Comparison of ENCODE assay signal across 24 cellular contexts in the genomic region with DNA sequence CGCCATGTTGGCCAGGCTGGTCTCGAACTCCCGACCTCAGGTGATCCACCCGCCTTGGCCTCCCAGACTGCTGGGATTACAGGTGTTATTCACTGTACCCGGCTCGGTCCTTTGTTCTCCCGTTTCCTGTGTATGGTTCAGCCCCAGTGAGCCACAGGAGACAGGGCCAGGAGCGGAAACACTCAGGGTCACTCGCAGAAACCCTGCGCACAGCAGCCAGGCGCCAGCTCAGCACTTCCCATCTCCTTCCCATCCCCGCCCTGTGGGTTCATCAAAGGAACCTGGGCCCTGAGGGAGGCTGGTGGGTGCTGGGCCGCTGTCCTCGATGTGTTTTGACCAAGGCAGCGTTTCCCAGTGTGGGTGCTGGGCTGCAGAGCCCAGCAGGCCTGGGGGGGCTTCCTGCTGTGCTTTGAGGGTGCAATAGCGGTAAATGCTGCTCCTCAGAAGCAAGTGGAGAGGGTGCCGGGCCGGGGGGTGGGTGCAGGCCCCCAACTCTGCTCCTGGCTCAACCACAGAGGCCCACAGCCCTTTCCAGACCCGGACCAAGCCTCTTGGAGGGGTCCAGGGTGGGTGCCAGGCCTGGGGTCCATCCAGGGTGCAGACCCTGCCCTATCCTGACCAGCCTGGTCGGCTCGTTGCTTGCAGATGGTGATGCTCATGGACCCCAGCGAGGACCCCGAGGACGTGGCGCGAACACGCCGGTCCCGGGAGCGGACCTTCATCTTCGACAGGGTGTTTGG. TPM values are rescaled to one million over a fixed set of nuclear protein-coding genes. Genes with fewer than 3 reads are reported as not detected.
DNase-seq lines count a peak whose midpoint lies in the region; ATAC-seq, FAIRE-seq and TF ChIP-seq lines count a peak whose summit lies in the region.
"Had no signal": no experiment of that assay in that cellular context is flagged by ENCODE, and none has a peak within 500 bp of the region (broad histone marks: within the 10 kb centered on the region; RNA-seq: fewer than 3 reads in every experiment).

No MANE protein-coding gene starts in this region.

- peak; percentile 40 for ATAC-seq in sciatic nerve
- ATAC-seq: PC-3 had no signal

- no peak overlapping the region for H3K4me2 ChIP-seq in endothelial cell of umbilical vein (ENCODE audit: insufficient read depth, low read length)

- H4K20me1 ChIP-seq in endothelial cell of umbilical vein (replicated peaks; ENCODE audit: control insufficient read depth, extremely low read depth, insufficient read depth, low read length) = no peaks in the 10 kb centered on the region

- BruUV-seq in endothelial cell of umbilical vein (replicated peaks; lab: Mats Ljungman, UMichigan) = no TSS peak

- H3K9ac ChIP-seq in endothelial cell of umbilical vein (replicated peaks; ENCODE audit: extremely low read depth, insufficient read depth, low read length) = no peak overlapping the region

- TF ChIP-seq CTCF in endothelial cell of umbilical vein (IDR thresholded peaks at IDR 0.05; ENCODE audit: extremely low read depth in 1 of 2, insufficient read depth in 1 of 2, low read depth in 1 of 2, low read length in 2 of 2) = no peak

- no peak overlapping the region for H3K27ac Mint-ChIP-seq in activated CD4-positive, alpha-beta T cell treated with anti-CD3 and anti-CD28 coated beads, Interleukin-2, amount 10 ng/mL, durations not matched to agents 7 days and 5 days
- H3K27ac Mint-ChIP-seq: IgD-negative memory B cell had no signal

- no peak overlapping the region for H3K4me3 Mint-ChIP-seq in activated CD4-positive, alpha-beta T cell treated with anti-CD3 and anti-CD28 coated beads, Interleukin-2, amount 10 ng/mL, durations not matched to agents 7 days and 5 days
- H3K4me3 Mint-ChIP-seq: IgD-negative memory B cell had no signal

- no peaks in the 10 kb centered on the region for H3K27me3 ChIP-seq in endothelial cell of umbilical vein (ENCODE audit: control insufficient read depth in 2 of 2, insufficient read depth in 2 of 2, low read length in 2 of 2)
- H3K27me3 ChIP-seq: cardiac muscle cell, neutrophil, SJCRH30, uterus had no signal

- peak; percentile 83 for FAIRE-seq in endothelial cell of umbilical vein (lab: Jason Lieb, UNC)

- H3K9me3 ChIP-seq in endothelial cell of umbilical vein (replicated peaks; ENCODE audit: control insufficient read depth, insufficient read depth, low read length) = no peaks in the 10 kb centered on the region
- H3K9me3 ChIP-seq: neutrophil, SJCRH30, uterus had no signal

- CTCF ChIA-PET in endothelial cell of umbilical vein (lab: Charles Lee) = interaction anchor here (1.0 to 1.6 kb wide), 3 partner anchors 12 to 81 kb away, joined by 3 to 8 read pairs (median 5); no protein-coding TSS in a partner anchor
- CTCF ChIA-PET in activated CD4-positive, alpha-beta T cell treated with anti-CD3 and anti-CD28 coated beads, Interleukin-2, amount 10 ng/mL, durations not matched to agents 7 days and 5 days (lab: Charles Lee) = interaction anchor here (0.6 to 1.4 kb wide), 2 partner anchors 32 to 43 kb away, joined by 3 to 4 read pairs; no protein-coding TSS in a partner anchor

- H3K27ac ChIP-seq in endothelial cell of umbilical vein (ENCODE audit: insufficient read depth, low read depth, low read length) = no peak overlapping the region
- H3K27ac ChIP-seq: 22Rv1, cardiac muscle cell, HL-60, neutrophil, SJCRH30, uterus, WERI-Rb-1 had no signal

- peaks cover 4% of the 10 kb centered on the region for H3K4me1 ChIP-seq in endothelial cell of umbilical vein (ENCODE audit: control insufficient read depth, extremely low read depth, insufficient read depth, low read length)
- H3K4me1 ChIP-seq: SJCRH30, uterus had no signal

- no peak overlapping the region for H3K4me3 ChIP-seq in endothelial cell of umbilical vein (replicated peaks in 1 of 3; ENCODE audit: insufficient read depth in 1 of 3, low read depth in 1 of 3, low read length in 3 of 3)
- H3K4me3 ChIP-seq: cardiac muscle cell, SJCRH30, uterus had no signal

- H3K9me3 Mint-ChIP-seq in activated CD4-positive, alpha-beta T cell treated with anti-CD3 and anti-CD28 coated beads, Interleukin-2, amount 10 ng/mL, durations not matched to agents 7 days and 5 days = no peaks in the 10 kb centered on the region
- H3K9me3 Mint-ChIP-seq: IgD-negative memory B cell had no signal

- POLR2A ChIA-PET in endothelial cell of umbilical vein (lab: Charles Lee) = interaction anchor here (1.0 kb wide), 1 partner anchor 34 kb away, joined by 10 read pairs; no protein-coding TSS in a partner anchor
- POLR2A ChIA-PET in activated CD4-positive, alpha-beta T cell treated with anti-CD3 and anti-CD28 coated beads, Interleukin-2, amount 10 ng/mL, durations not matched to agents 7 days and 5 days (lab: Charles Lee) = no interaction called here

- H3K4me1 Mint-ChIP-seq in activated CD4-positive, alpha-beta T cell treated with anti-CD3 and anti-CD28 coated beads, Interleukin-2, amount 10 ng/mL, durations not matched to agents 7 days and 5 days = no peaks in the 10 kb centered on the region

- no peaks in the 10 kb centered on the region for H3K9me1 ChIP-seq in endothelial cell of umbilical vein (replicated peaks; ENCODE audit: control insufficient read depth, extremely low read depth, insufficient read depth, low read length)

- no peaks in the 10 kb centered on the region for H3K27me3 Mint-ChIP-seq in activated CD4-positive, alpha-beta T cell treated with anti-CD3 and anti-CD28 coated beads, Interleukin-2, amount 10 ng/mL, durations not matched to agents 7 days and 5 days
- H3K27me3 Mint-ChIP-seq: IgD-negative memory B cell had no signal

- DNase-seq in DMS53 (lab: John Stamatoyannopoulos, UW) (peak; percentile 38), DMS53 treated with DMSO at 0.1 percent for 48 hours (lab: John Stamatoyannopoulos, UW; ENCODE audit: unreplicated experiment) (no peak), endothelial cell of umbilical vein (ENCODE audit: low read depth, low spot score) (peak; percentile 80), left kidney (ENCODE audit: low read depth, low spot score) (peak; percentile 36), sciatic nerve (ENCODE audit: low spot score) (no peak), ecto neural progenitor cell (ENCODE audit: low spot score) (no peak)
- no peak for DNase-seq in activated T-cell treated with anti-CD3 and anti-CD28 coated beads, Interleukin-2, amount 50 U/mL, for 48 hours
- DNase-seq in activated CD4-positive, alpha-beta T cell treated with anti-CD3 and anti-CD28 coated beads, Interleukin-2, amount 10 ng/mL, durations not matched to agents 7 days and 5 days = no peak
- DNase-seq: activated CD4-positive, alpha-beta T cell treated with anti-CD3 and anti-CD28 coated beads, Interleukin-2, amount 50 U/mL, for 48 hours; amniotic stem cell; erythroblast; NCI-H1436; PC-3; SJCRH30; stimulated activated CD4-positive, alpha-beta T cell treated with anti-CD3 and anti-CD28 coated beads, Interleukin-15, amount 100 ng/mL, for 24 hours; substantia nigra; T-helper 2 cell; WERI-Rb-1 had no signal

- dilution Hi-C loops in endothelial cell of umbilical vein (cut with MboI; ENCODE audit: extremely low pct_ligation_motif_present, low sequenced_read_pairs) = no loop called here

- H3K36me3 Mint-ChIP-seq in activated CD4-positive, alpha-beta T cell treated with anti-CD3 and anti-CD28 coated beads, Interleukin-2, amount 10 ng/mL, durations not matched to agents 7 days and 5 days (ENCODE audit: low read depth) = no peaks in the 10 kb centered on the region
- H3K36me3 Mint-ChIP-seq: IgD-negative memory B cell had no signal

- no peaks in the 10 kb centered on the region for H3K79me2 ChIP-seq in endothelial cell of umbilical vein (ENCODE audit: control insufficient read depth, insufficient read depth, low read length)

- no peak for TF ChIP-seq POLR2A in endothelial cell of umbilical vein (IDR thresholded peaks at IDR 0.05; ENCODE audit: low read depth, low read length)

- no peak overlapping the region for H2AFZ ChIP-seq in endothelial cell of umbilical vein (ENCODE audit: low read depth, low read length)

- intact Hi-C loops in endothelial cell of umbilical vein (cut with micrococcal nuclease) (loop anchor here (1.0 kb wide), 1 partner anchor 43 kb away; no protein-coding TSS in a partner anchor), sciatic nerve (cut with DNase I) (no loop called here)

- no peaks in the 10 kb centered on the region for H3K36me3 ChIP-seq in endothelial cell of umbilical vein (ENCODE audit: control insufficient read depth in 2 of 2, extremely low read depth in 1 of 2, insufficient read depth in 2 of 2, low read length in 2 of 2)
- H3K36me3 ChIP-seq: cardiac muscle cell, neutrophil, SJCRH30, uterus, WERI-Rb-1 had no signal

TF ChIP-seq in endothelial cell of umbilical vein, 7 proteins besides CTCF, POLR2A, EP300 and RAD21:
- no peak for TF ChIP-seq JUN (IDR thresholded peaks at IDR 0.05; ENCODE audit: borderline replicate concordance, insufficient read depth, insufficient read length, low read depth)
- TF ChIP-seq POLR2AphosphoS5 (IDR thresholded peaks at IDR 0.05; ENCODE audit: insufficient read depth, low read depth, low read length) = peak; percentile 19
TF ChIP-seq in endothelial cell of umbilical vein: peak in this region for 1.

RNA-seq across cellular contexts. Expression of gene CHST12, which starts 15.3 kb away (rescaled TPM):
- total RNA-seq in endothelial cell of umbilical vein (28.8 and 30.2 TPM in 2 replicates), sciatic nerve (30.7 TPM)
- 52.6 and 77.7 TPM in 2 replicates for polyA plus RNA-seq in endothelial cell of umbilical vein
- 22.0 and 28.8 TPM in 2 replicates for polyA plus RNA-seq in endothelial cell of umbilical vein (2011; cell fraction: cytosol; rRNA removed)
- 10.4 and 11.5 TPM in 2 replicates for polyA plus RNA-seq in endothelial cell of umbilical vein (2011; cell fraction: nucleus; rRNA removed)
- 13.7 and 17.7 TPM in 2 replicates for polyA plus RNA-seq in endothelial cell of umbilical vein (2012)
- polyA minus RNA-seq in endothelial cell of umbilical vein = 18.9 and 19.3 TPM in 2 replicates
- polyA minus RNA-seq in endothelial cell of umbilical vein (2011; cell fraction: cytosol; rRNA and poly(A)+ RNA removed) = 10.0 TPM
- 6.1 and 9.6 TPM in 2 replicates for polyA minus RNA-seq in endothelial cell of umbilical vein (2011; cell fraction: nucleus; rRNA and poly(A)+ RNA removed)
- total RNA-seq in activated CD4-positive, alpha-beta T cell treated with anti-CD3 and anti-CD28 coated beads, Interleukin-2, amount 10 ng/mL, durations not matched to agents 7 days and 5 days = 10 to 100 TPM; 40.7 to 44.8 TPM

RNA-seq across cellular contexts. Expression of gene EIF3B, which starts 33.4 kb away (rescaled TPM):
- total RNA-seq in endothelial cell of umbilical vein = 198 and 207 TPM in 2 replicates
- 104 and 107 TPM in 2 replicates for polyA plus RNA-seq in endothelial cell of umbilical vein
- polyA plus RNA-seq in endothelial cell of umbilical vein (2011; cell fraction: cytosol; rRNA removed) = 93.2 and 103 TPM in 2 replicates
- polyA plus RNA-seq in endothelial cell of umbilical vein (2011; cell fraction: nucleus; rRNA removed) = 273 and 313 TPM in 2 replicates
- 163 and 181 TPM in 2 replicates for polyA plus RNA-seq in endothelial cell of umbilical vein (2012)
- 113 and 145 TPM in 2 replicates for polyA minus RNA-seq in endothelial cell of umbilical vein
- polyA minus RNA-seq in endothelial cell of umbilical vein (2011; cell fraction: cytosol; rRNA and poly(A)+ RNA removed) = 136 TPM
- polyA minus RNA-seq in endothelial cell of umbilical vein (2011; cell fraction: nucleus; rRNA and poly(A)+ RNA removed) = 83.3 and 97.0 TPM in 2 replicates
- 93.6 TPM for total RNA-seq in sciatic nerve
- 100 to 1,000 TPM; 148 to 158 TPM for total RNA-seq in activated CD4-positive, alpha-beta T cell treated with anti-CD3 and anti-CD28 coated beads, Interleukin-2, amount 10 ng/mL, durations not matched to agents 7 days and 5 days

Comparison
In these comparisons a context has a peak if more than half of its experiments do, and no peak if none do; other contexts are left out.
1. DNase-seq: peak in DMS53 (single experiment), endothelial cell of umbilical vein (single experiment) and left kidney (single experiment); none in DMS53 treated with DMSO at 0.1 percent for 48 hours (single experiment), sciatic nerve (single experiment), ecto neural progenitor cell (single experiment), activated T-cell treated with anti-CD3 and anti-CD28 coated beads, Interleukin-2, amount 50 U/mL, for 48 hours (0 of 2) and activated CD4-positive, alpha-beta T cell treated with anti-CD3 and anti-CD28 coated beads, Interleukin-2, amount 10 ng/mL, durations not matched to agents 7 days and 5 days (single experiment).